In the genomic region with DNA sequence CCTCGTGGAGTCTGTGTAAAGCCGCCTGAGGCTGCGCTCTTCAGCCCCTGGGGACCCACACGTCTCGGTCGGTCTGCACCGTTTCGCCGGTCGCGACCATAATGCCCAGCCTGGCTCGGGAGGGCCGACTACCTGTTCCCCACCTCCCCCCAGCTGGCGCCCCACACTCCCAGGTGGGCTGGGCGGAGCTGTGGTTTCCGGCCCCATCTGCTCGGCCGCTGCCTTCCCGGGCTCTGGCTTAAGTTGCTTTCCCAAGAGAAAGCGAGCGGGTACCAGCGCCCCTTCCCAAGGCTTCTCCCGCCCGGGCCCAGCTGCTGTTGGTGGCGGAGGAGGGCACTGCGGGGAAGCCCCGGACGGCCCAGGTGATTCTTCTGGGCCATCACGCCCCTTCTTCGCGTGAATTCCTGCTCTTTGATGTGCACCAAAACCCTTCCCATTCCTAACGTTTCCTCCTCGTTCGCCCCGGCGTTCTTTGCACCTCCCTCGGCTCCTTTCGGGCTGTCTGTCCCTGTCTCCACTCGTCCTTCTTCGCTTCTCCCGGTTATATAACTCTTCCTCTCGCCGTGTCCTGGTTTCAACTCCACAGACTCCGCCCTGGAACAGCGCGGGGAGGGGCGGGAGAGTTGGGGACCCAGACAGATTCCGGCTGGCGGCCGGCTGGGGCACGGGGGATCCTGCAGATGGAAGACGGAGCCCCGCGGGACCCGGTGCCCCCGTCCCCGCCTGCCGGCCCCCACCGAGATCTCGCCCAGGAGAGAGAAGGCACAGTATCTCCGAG, we compare ENCODE assay signal across 7 cellular contexts. TPM values are rescaled to one million over a fixed set of nuclear protein-coding genes. Genes with fewer than 3 reads are reported as not detected.
DNase-seq lines count a peak whose midpoint lies in the region; ATAC-seq and TF ChIP-seq lines count a peak whose summit lies in the region.

No MANE protein-coding gene starts in this region.

- H3K4me3 Mint-ChIP-seq in activated T-cell treated with anti-CD3 and anti-CD28 coated beads, Interleukin-2, amount 50 U/mL, for 4 hours, result peak overlapping the region; percentile 93
- H3K4me3 Mint-ChIP-seq in nephron, result peak overlapping the region; percentile 94 to 97 (median 96)

- H3K36me3 Mint-ChIP-seq in activated T-cell treated with anti-CD3 and anti-CD28 coated beads, Interleukin-2, amount 50 U/mL, for 4 hours (ENCODE audit: insufficient read depth), result peaks cover 12% of the 10 kb centered on the region
- H3K36me3 Mint-ChIP-seq in nephron (ENCODE audit: low read depth), result peaks cover 10% of the 10 kb centered on the region

- in situ Hi-C loops in G401 (cut with HindIII; ENCODE audit: low sequenced_read_pairs), result no loop called here

- peak; percentile 89 for DNase-seq in G401 (ENCODE audit: low spot score)
- DNase-seq in NCI-H146 treated with DMSO at 0.1 percent for 48 hours (lab: John Stamatoyannopoulos, UW; ENCODE audit: unreplicated experiment), result peak; percentile 20
- DNase-seq in activated T-cell treated with anti-CD3 and anti-CD28 coated beads, Interleukin-2, amount 50 U/mL, for 4 hours, result peak; percentile 46
- peak; percentile 76 for DNase-seq in fibroblast of the aortic adventitia (ENCODE audit: low read depth)
- DNase-seq in HEK293T (ENCODE audit: extremely low spot score), result no peak

- ATAC-seq in GM21576 (IDR thresholded peaks at IDR 0.05; ENCODE audit: unreplicated experiment), result peak; percentile 26
- peak; percentile 0 for ATAC-seq in activated T-cell treated with anti-CD3 and anti-CD28 coated beads, Interleukin-2, amount 50 U/mL, for 4 hours

- CTCF ChIA-PET in HEK293T (lab: Yijun Ruan, JAX), result interaction anchor here (2.7 kb wide), 1 partner anchor 11 kb away, joined by 11 read pairs; no protein-coding TSS in a partner anchor

- H3K4me1 Mint-ChIP-seq in activated T-cell treated with anti-CD3 and anti-CD28 coated beads, Interleukin-2, amount 50 U/mL, for 4 hours (ENCODE audit: low read depth), result peaks cover 53% of the 10 kb centered on the region
- H3K4me1 Mint-ChIP-seq in nephron, result peaks cover 48% of the 10 kb centered on the region

- peak overlapping the region; percentile 79 to 99 (median 91) for H3K27ac Mint-ChIP-seq in nephron

- peak overlapping the region; percentile 87 for H3K4me3 ChIP-seq in fibroblast of the aortic adventitia (ENCODE audit: low read depth, low read length)

- no peaks in the 10 kb centered on the region for H3K27me3 Mint-ChIP-seq in activated T-cell treated with anti-CD3 and anti-CD28 coated beads, Interleukin-2, amount 50 U/mL, for 4 hours (ENCODE audit: low read depth)
- H3K27me3 Mint-ChIP-seq in nephron (ENCODE audit: low read depth), result peaks cover 14% of the 10 kb centered on the region

- no peak for TF ChIP-seq CTCF in fibroblast of the aortic adventitia (IDR thresholded peaks at IDR 0.05; ENCODE audit: insufficient read depth, low read length)
- no peak for TF ChIP-seq CTCF in nephron (IDR thresholded peaks at IDR 0.05; ENCODE audit: unreplicated experiment in 3 of 3)

- H3K9me3 Mint-ChIP-seq in activated T-cell treated with anti-CD3 and anti-CD28 coated beads, Interleukin-2, amount 50 U/mL, for 4 hours, result no peaks in the 10 kb centered on the region
- no peaks in the 10 kb centered on the region for H3K9me3 Mint-ChIP-seq in nephron

- POLR2A ChIA-PET in HEK293T (lab: Yijun Ruan, JAX), result interaction anchor here (1.4 to 3.7 kb wide), 3 partner anchors 9 to 21 kb away, joined by 5 to 18 read pairs (median 13); a partner anchor contains a TSS

TF ChIP-seq in HEK293T, 16 proteins besides CTCF, POLR2A, EP300 and RAD21:
- TF ChIP-seq TARDBP (IDR thresholded peaks at IDR 0.05), result no peak
- no peak for TF ChIP-seq SP1 (IDR thresholded peaks at IDR 0.05)
- TF ChIP-seq CTBP1 (IDR thresholded peaks at IDR 0.05; ENCODE audit: borderline replicate concordance), result no peak
- no peak for TF ChIP-seq FOXM1 (IDR thresholded peaks at IDR 0.05; ENCODE audit: borderline replicate concordance)
- no peak for TF ChIP-seq NFRKB (IDR thresholded peaks at IDR 0.05)
- no peak for TF ChIP-seq LEF1 (IDR thresholded peaks at IDR 0.05; ENCODE audit: borderline replicate concordance)
- TF ChIP-seq, protein P1, sequence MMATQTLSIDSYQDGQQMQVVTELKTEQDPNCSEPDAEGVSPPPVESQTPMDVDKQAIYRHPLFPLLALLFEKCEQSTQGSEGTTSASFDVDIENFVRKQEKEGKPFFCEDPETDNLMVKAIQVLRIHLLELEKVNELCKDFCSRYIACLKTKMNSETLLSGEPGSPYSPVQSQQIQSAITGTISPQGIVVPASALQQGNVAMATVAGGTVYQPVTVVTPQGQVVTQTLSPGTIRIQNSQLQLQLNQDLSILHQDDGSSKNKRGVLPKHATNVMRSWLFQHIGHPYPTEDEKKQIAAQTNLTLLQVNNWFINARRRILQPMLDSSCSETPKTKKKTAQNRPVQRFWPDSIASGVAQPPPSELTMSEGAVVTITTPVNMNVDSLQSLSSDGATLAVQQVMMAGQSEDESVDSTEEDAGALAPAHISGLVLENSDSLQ (IDR thresholded peaks at IDR 0.05), result no peak
- no peak for TF ChIP-seq ZNF384 (IDR thresholded peaks at IDR 0.05)
- TF ChIP-seq ARNT (IDR thresholded peaks at IDR 0.05), result no peak
- TF ChIP-seq BHLHE40 (IDR thresholded peaks at IDR 0.05; ENCODE audit: borderline replicate concordance), result no peak
- no peak for TF ChIP-seq FOXK2 (IDR thresholded peaks at IDR 0.05)
- TF ChIP-seq L3MBTL2 (conservative IDR thresholded peaks at IDR 0.05), result no peak
- no peak for TF ChIP-seq HDGF (IDR thresholded peaks at IDR 0.05; ENCODE audit: borderline replicate concordance)

RNA-seq across cellular contexts. Expression of a gene that starts 2.0 kb away (rescaled TPM):
- 0.34 and 0.37 TPM in 2 replicates for total RNA-seq in G401 (2014; rRNA removed; shearing (Covaris generic))
- 100 to 1,000 TPM; 187 to 226 (median 206) TPM for total RNA-seq in activated T-cell treated with anti-CD3 and anti-CD28 coated beads, Interleukin-2, amount 50 U/mL, for 4 hours
- 5.7 and 32.1 TPM in 2 replicates for total RNA-seq in fibroblast of the aortic adventitia (ENCODE audit: low replicate concordance)

RNA-seq across cellular contexts. Expression of a gene that starts 18.9 kb away (rescaled TPM):
- 0.37 TPM in 1 of 2 replicates, not detected in the other for total RNA-seq in G401 (2014; rRNA removed; shearing (Covaris generic))
- 10 to 100 TPM in 1 of 3 donors, 1 to 10 TPM in 2; 8.9 to 11.1 (median 9.9) TPM for total RNA-seq in activated T-cell treated with anti-CD3 and anti-CD28 coated beads, Interleukin-2, amount 50 U/mL, for 4 hours
- total RNA-seq in fibroblast of the aortic adventitia (ENCODE audit: low replicate concordance), result 0.18 TPM in 1 of 2 replicates, not detected in the other

RNA-seq across cellular contexts. Expression of a gene that starts 21.4 kb away (rescaled TPM):
- 97.3 and 101 TPM in 2 replicates for total RNA-seq in G401 (2014; rRNA removed; shearing (Covaris generic))
- total RNA-seq in activated T-cell treated with anti-CD3 and anti-CD28 coated beads, Interleukin-2, amount 50 U/mL, for 4 hours, result 10 to 100 TPM; 40.4 to 47.5 (median 41.5) TPM
- total RNA-seq in fibroblast of the aortic adventitia (ENCODE audit: low replicate concordance), result 39.1 and 41.1 TPM in 2 replicates

RNA-seq across cellular contexts. Expression of a gene that starts 21.8 kb away (rescaled TPM):
- 8.5 and 10.0 TPM in 2 replicates for total RNA-seq in G401 (2014; rRNA removed; shearing (Covaris generic))
- total RNA-seq in activated T-cell treated with anti-CD3 and anti-CD28 coated beads, Interleukin-2, amount 50 U/mL, for 4 hours, result 10 to 100 TPM; 19.7 to 20.8 (median 20.6) TPM
- total RNA-seq in fibroblast of the aortic adventitia (ENCODE audit: low replicate concordance), result 6.8 and 11.2 TPM in 2 replicates

RNA-seq across cellular contexts. Expression of a gene that starts 52.6 kb away (rescaled TPM):
- 34.1 and 41.5 TPM in 2 replicates for total RNA-seq in G401 (2014; rRNA removed; shearing (Covaris generic))
- total RNA-seq in activated T-cell treated with anti-CD3 and anti-CD28 coated beads, Interleukin-2, amount 50 U/mL, for 4 hours, result 100 to 1,000 TPM; 117 to 127 (median 123) TPM
- 81.5 and 143 TPM in 2 replicates for total RNA-seq in fibroblast of the aortic adventitia (ENCODE audit: low replicate concordance)
